14 cellular contexts compared by ENCODE assay signal in genomic region chr22:40419718-40420117, GRCh38.
"Had no signal": no experiment of that assay in that cellular context is flagged by ENCODE, and none has a peak within 500 bp of the region (broad histone marks: within the 10 kb centered on the region; RNA-seq: fewer than 3 reads in every experiment).

No MANE protein-coding gene starts in this region.

- H3K9me3 Mint-ChIP-seq: naive B cell, type B pancreatic cell had no signal

- ATAC-seq: lower lobe of right lung, psoas muscle, right lobe of liver had no signal

- DNase-seq: activated CD4-positive, alpha-beta T cell treated with anti-CD3 and anti-CD28 coated beads for 48 hours; activated effector memory CD4-positive, alpha-beta T cell treated with Interleukin-2 at 50 U/mL for 16 hours; activated T-cell treated with anti-CD3 and anti-CD28 coated beads for 4 hours; anterior cingulate cortex; dermis blood vessel endothelial cell; lower lobe of right lung; midbrain; naive B cell; right lobe of liver; stimulated activated CD4-positive, alpha-beta T cell treated with anti-CD3 and anti-CD28 coated beads, Interleukin-1b, Interleukin-23, amount 100 ng/mL, for 48 hours; stimulated activated naive CD4-positive, alpha-beta T cell had no signal

- H3K27ac ChIP-seq: lower lobe of right lung, psoas muscle, right lobe of liver had no signal

- H3K36me3 Mint-ChIP-seq: activated naive CD8-positive, alpha-beta T cell had no signal

- H3K9me3 ChIP-seq: lower lobe of right lung, psoas muscle, right lobe of liver had no signal

- H3K4me1 ChIP-seq: right lobe of liver had no signal

- H3K27me3 ChIP-seq: right lobe of liver had no signal

- H3K27ac Mint-ChIP-seq: activated naive CD8-positive, alpha-beta T cell; type B pancreatic cell had no signal

- H3K4me3 ChIP-seq: lower lobe of right lung, psoas muscle, right lobe of liver had no signal

- H3K27me3 Mint-ChIP-seq: activated naive CD8-positive, alpha-beta T cell; naive B cell; type B pancreatic cell had no signal

- H3K4me3 Mint-ChIP-seq: activated naive CD8-positive, alpha-beta T cell; type B pancreatic cell had no signal
